18 cellular contexts compared by ENCODE assay signal in genomic region chr14:33455998-33456397, GRCh38.
"Had no signal": no experiment of that assay in that cellular context is flagged by ENCODE, and none has a peak within 500 bp of the region (broad histone marks: within the 10 kb centered on the region; RNA-seq: fewer than 3 reads in every experiment).

No MANE protein-coding gene starts in this region.

- H3K27ac ChIP-seq: epithelial cell of prostate, esophagus muscularis mucosa, foreskin keratinocyte, hepatocyte, neutrophil, spleen, stomach, thoracic aorta, transverse colon had no signal

- H3K4me3 ChIP-seq: esophagus muscularis mucosa, hepatocyte, spleen, stomach, thoracic aorta, transverse colon had no signal

- H3K9me3 ChIP-seq: esophagus muscularis mucosa, neutrophil, spleen, stomach, thoracic aorta, transverse colon had no signal

- H3K27me3 ChIP-seq: esophagus muscularis mucosa, foreskin keratinocyte, hepatocyte, neutrophil, spleen, stomach, transverse colon had no signal

- H3K4me1 ChIP-seq: spleen had no signal

- DNase-seq: effector memory CD8-positive, alpha-beta T cell; foreskin keratinocyte; head of caudate nucleus; mesendoderm; naive B cell; nephron progenitor cell; posterior cingulate gyrus; spleen; stimulated activated CD4-positive, alpha-beta T cell treated with anti-CD3 and anti-CD28 coated beads, Interleukin-15, amount 100 ng/mL, for 24 hours; stimulated activated CD4-positive, alpha-beta T cell treated with anti-CD3 and anti-CD28 coated beads, Interleukin-1b, Interleukin-23, amount 100 ng/mL, for 48 hours; stimulated activated naive CD4-positive, alpha-beta T cell; stomach; transverse colon had no signal

- H3K36me3 ChIP-seq: esophagus muscularis mucosa, neutrophil, spleen, stomach, thoracic aorta, transverse colon had no signal
